ENCODE assay signal across 2 cellular contexts in genomic region chr1:227482021-227482299, GRCh38.
"Had no signal": no experiment of that assay in that cellular context is flagged by ENCODE, and none has a peak within 500 bp of the region (broad histone marks: within the 10 kb centered on the region; RNA-seq: fewer than 3 reads in every experiment).

No MANE protein-coding gene starts in this region.

- H3K4me2 ChIP-seq: GM23338 had no signal

- H3K4me3 ChIP-seq: GM23338, HAP-1 had no signal

- H3K36me3 ChIP-seq: HAP-1 had no signal

- H2AFZ ChIP-seq: GM23338 had no signal

- H3K4me1 ChIP-seq: HAP-1 had no signal
